Comparison of ENCODE assay signal across 1 cellular context in the genomic region with DNA sequence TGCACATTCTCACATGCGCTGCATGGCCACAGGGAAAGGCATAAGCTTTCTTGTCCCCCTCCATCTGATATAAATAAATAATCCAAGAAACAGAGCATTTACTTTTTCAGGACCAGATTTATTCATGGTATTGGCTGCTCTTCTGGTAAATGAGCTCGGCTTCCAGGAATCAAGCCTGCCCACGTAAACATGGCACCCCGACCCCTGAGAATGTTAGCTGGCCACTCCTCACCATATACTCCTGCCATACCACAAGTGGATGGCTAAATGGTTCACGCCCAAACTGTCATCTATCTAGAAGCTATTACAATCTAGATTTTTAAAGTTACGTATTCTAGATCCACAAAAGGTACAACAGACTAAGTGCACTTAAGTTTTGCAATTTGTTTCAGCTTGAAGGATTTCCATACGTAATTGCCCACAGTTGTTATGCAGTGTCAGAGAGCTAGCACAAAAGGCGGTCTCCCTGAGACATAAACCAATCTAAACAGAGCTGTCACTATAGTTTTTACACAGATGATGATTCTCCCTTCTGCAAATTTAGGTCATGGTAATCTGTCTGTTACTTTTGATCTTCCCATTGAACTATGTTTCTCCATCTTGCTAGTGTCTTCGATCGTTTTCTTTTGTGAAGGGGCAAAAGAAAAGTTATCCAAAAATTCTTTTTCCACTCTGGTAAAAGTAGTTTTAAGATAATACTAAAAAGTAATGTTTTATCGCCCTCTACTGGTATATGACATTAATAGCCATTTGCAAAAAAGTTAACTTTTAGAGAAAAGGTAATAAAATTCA.
TF ChIP-seq lines count a peak whose summit lies in the region.

No MANE protein-coding gene starts in this region.

TF ChIP-seq in HCT116, 20 proteins besides CTCF, POLR2A, EP300 and RAD21 (continued from another document):
- TF ChIP-seq, protein P1, sequence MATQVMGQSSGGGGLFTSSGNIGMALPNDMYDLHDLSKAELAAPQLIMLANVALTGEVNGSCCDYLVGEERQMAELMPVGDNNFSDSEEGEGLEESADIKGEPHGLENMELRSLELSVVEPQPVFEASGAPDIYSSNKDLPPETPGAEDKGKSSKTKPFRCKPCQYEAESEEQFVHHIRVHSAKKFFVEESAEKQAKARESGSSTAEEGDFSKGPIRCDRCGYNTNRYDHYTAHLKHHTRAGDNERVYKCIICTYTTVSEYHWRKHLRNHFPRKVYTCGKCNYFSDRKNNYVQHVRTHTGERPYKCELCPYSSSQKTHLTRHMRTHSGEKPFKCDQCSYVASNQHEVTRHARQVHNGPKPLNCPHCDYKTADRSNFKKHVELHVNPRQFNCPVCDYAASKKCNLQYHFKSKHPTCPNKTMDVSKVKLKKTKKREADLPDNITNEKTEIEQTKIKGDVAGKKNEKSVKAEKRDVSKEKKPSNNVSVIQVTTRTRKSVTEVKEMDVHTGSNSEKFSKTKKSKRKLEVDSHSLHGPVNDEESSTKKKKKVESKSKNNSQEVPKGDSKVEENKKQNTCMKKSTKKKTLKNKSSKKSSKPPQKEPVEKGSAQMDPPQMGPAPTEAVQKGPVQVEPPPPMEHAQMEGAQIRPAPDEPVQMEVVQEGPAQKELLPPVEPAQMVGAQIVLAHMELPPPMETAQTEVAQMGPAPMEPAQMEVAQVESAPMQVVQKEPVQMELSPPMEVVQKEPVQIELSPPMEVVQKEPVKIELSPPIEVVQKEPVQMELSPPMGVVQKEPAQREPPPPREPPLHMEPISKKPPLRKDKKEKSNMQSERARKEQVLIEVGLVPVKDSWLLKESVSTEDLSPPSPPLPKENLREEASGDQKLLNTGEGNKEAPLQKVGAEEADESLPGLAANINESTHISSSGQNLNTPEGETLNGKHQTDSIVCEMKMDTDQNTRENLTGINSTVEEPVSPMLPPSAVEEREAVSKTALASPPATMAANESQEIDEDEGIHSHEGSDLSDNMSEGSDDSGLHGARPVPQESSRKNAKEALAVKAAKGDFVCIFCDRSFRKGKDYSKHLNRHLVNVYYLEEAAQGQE (IDR thresholded peaks at IDR 0.05; ENCODE audit: low read depth): no peak
- TF ChIP-seq ELF1 (IDR thresholded peaks at IDR 0.05; ENCODE audit: borderline replicate concordance, low read depth): no peak
- TF ChIP-seq, protein P2, sequence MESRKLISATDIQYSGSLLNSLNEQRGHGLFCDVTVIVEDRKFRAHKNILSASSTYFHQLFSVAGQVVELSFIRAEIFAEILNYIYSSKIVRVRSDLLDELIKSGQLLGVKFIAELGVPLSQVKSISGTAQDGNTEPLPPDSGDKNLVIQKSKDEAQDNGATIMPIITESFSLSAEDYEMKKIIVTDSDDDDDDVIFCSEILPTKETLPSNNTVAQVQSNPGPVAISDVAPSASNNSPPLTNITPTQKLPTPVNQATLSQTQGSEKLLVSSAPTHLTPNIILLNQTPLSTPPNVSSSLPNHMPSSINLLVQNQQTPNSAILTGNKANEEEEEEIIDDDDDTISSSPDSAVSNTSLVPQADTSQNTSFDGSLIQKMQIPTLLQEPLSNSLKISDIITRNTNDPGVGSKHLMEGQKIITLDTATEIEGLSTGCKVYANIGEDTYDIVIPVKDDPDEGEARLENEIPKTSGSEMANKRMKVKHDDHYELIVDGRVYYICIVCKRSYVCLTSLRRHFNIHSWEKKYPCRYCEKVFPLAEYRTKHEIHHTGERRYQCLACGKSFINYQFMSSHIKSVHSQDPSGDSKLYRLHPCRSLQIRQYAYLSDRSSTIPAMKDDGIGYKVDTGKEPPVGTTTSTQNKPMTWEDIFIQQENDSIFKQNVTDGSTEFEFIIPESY (IDR thresholded peaks at IDR 0.05; ENCODE audit: extremely low read depth, insufficient replicate concordance, low read length): no peak
- no peak for TF ChIP-seq YY1 (IDR thresholded peaks at IDR 0.05; ENCODE audit: extremely low read depth, insufficient replicate concordance, low read depth, low read length)
- no peak for TF ChIP-seq JUND (IDR thresholded peaks at IDR 0.05)
